8 cellular contexts compared by ENCODE assay signal in genomic region chr1:35192853-35193664, GRCh38. TPM values are rescaled to one million over a fixed set of nuclear protein-coding genes. Genes with fewer than 3 reads are reported as not detected.
DNase-seq lines count a peak whose midpoint lies in the region; ATAC-seq and TF ChIP-seq lines count a peak whose summit lies in the region.

TSS of gene SFPQ (minus strand) at chr1:35193145. CDS start at chr1:35193049, 96 bp downstream.

- peak within 1 kb of the TSS; percentile 99 for H3K4me3 Mint-ChIP-seq in HFFc6
- H3K4me3 Mint-ChIP-seq in activated naive CD4-positive, alpha-beta T cell treated with anti-CD3 and anti-CD28 coated beads, Interleukin-2, amount 10 ng/mL, durations not matched to agents 7 days and 5 days: peak within 1 kb of the TSS; percentile 95

- no peak for TF ChIP-seq CTCF in HFFc6 (IDR thresholded peaks at IDR 0.05)
- TF ChIP-seq CTCF in NB4 (IDR thresholded peaks at IDR 0.05; ENCODE audit: low read depth, low read length): no peak
- no peak for TF ChIP-seq CTCF in gastroesophageal sphincter (IDR thresholded peaks at IDR 0.05)
- TF ChIP-seq CTCF in neutrophil (IDR thresholded peaks at IDR 0.05): no peak

- peaks cover 56% of the 10 kb centered on the region for H3K4me1 Mint-ChIP-seq in HFFc6 (ENCODE audit: low read depth)
- H3K4me1 Mint-ChIP-seq in activated naive CD4-positive, alpha-beta T cell treated with anti-CD3 and anti-CD28 coated beads, Interleukin-2, amount 10 ng/mL, durations not matched to agents 7 days and 5 days: peaks cover 47% of the 10 kb centered on the region

- CTCF ChIA-PET in activated naive CD4-positive, alpha-beta T cell treated with anti-CD3 and anti-CD28 coated beads, Interleukin-2, amount 10 ng/mL, durations not matched to agents 7 days and 5 days (lab: Charles Lee): interaction anchor here (1.6 kb wide), 1 partner anchor 9 kb away, joined by 8 read pairs; no protein-coding TSS in a partner anchor

- no peak for TF ChIP-seq EP300 in gastroesophageal sphincter (IDR thresholded peaks at IDR 0.05)

- H3K27me3 Mint-ChIP-seq in HFFc6 (ENCODE audit: insufficient read depth): peaks cover 15% of the 10 kb centered on the region
- no peaks in the 10 kb centered on the region for H3K27me3 Mint-ChIP-seq in activated naive CD4-positive, alpha-beta T cell treated with anti-CD3 and anti-CD28 coated beads, Interleukin-2, amount 10 ng/mL, durations not matched to agents 7 days and 5 days

- DNase-seq in GM04504 (ENCODE audit: low read depth): peak; percentile 98
- peak; percentile 99 for DNase-seq in HFFc6
- peak; percentile 99 for DNase-seq in NB4 (ENCODE audit: low read depth)
- DNase-seq in SK-N-MC (ENCODE audit: low read depth, low spot score): peak; percentile 100
- peak; percentile 97 for DNase-seq in activated naive CD4-positive, alpha-beta T cell treated with anti-CD3 and anti-CD28 coated beads, Interleukin-2, amount 10 ng/mL, durations not matched to agents 7 days and 5 days
- peak; percentile 76 to 99 (median 94) for DNase-seq in substantia nigra (lab: John Stamatoyannopoulos, UW)

- H3K27me3 ChIP-seq in gastroesophageal sphincter (no peaks in the 10 kb centered on the region), neutrophil (no peaks in the 10 kb centered on the region)

- H3K9ac ChIP-seq in SK-N-MC (ENCODE audit: insufficient read length): peak within 1 kb of the TSS; percentile 100

- H3K27ac ChIP-seq in SK-N-MC: peak within 1 kb of the TSS; percentile 97
- H3K27ac ChIP-seq in gastroesophageal sphincter: peak within 1 kb of the TSS; percentile 97 to 100 (median 100)
- H3K27ac ChIP-seq in neutrophil: peak within 1 kb of the TSS; percentile 96
- H3K27ac ChIP-seq in substantia nigra (ENCODE audit: low read depth, low read length, poor library complexity, severe bottlenecking): peak within 1 kb of the TSS; percentile 95

- H3K36me3 Mint-ChIP-seq in HFFc6 (ENCODE audit: low read depth): peaks cover 39% of the 10 kb centered on the region
- H3K36me3 Mint-ChIP-seq in activated naive CD4-positive, alpha-beta T cell treated with anti-CD3 and anti-CD28 coated beads, Interleukin-2, amount 10 ng/mL, durations not matched to agents 7 days and 5 days: peaks cover 43% of the 10 kb centered on the region

- H3K9me3 Mint-ChIP-seq in HFFc6: no peaks in the 10 kb centered on the region; the same call in 1 of the 2 replicates
- H3K9me3 Mint-ChIP-seq in activated naive CD4-positive, alpha-beta T cell treated with anti-CD3 and anti-CD28 coated beads, Interleukin-2, amount 10 ng/mL, durations not matched to agents 7 days and 5 days: no peaks in the 10 kb centered on the region

- H3K27ac Mint-ChIP-seq in HFFc6: peak within 1 kb of the TSS; percentile 97
- H3K27ac Mint-ChIP-seq in activated naive CD4-positive, alpha-beta T cell treated with anti-CD3 and anti-CD28 coated beads, Interleukin-2, amount 10 ng/mL, durations not matched to agents 7 days and 5 days: peak within 1 kb of the TSS; percentile 99

- H3K9me3 ChIP-seq in SK-N-MC (ENCODE audit: low read depth, low read length) (no peaks in the 10 kb centered on the region), gastroesophageal sphincter (no peaks in the 10 kb centered on the region), neutrophil (no peaks in the 10 kb centered on the region)

- H3K36me3 ChIP-seq in SK-N-MC (ENCODE audit: insufficient read depth, low read length) (peaks cover 38% of the 10 kb centered on the region), gastroesophageal sphincter (peaks cover 0 to 34% of the 10 kb centered on the region in 2 donors), neutrophil (peaks cover 28% of the 10 kb centered on the region)

- H3K4me1 ChIP-seq in gastroesophageal sphincter: peaks cover 0 to 42% (median 28%) of the 10 kb centered on the region in 3 donors
- H3K4me1 ChIP-seq in neutrophil (ENCODE audit: control insufficient read depth in 1 of 2, insufficient read depth in 1 of 2, low read depth in 1 of 2, low read length in 1 of 2): peaks cover 23 to 29% of the 10 kb centered on the region in 2 experiments

- TF ChIP-seq POLR2A in NB4 (IDR thresholded peaks at IDR 0.05; ENCODE audit: extremely low read depth, insufficient read length): peak; percentile 98
- peak; percentile 92 to 97 for TF ChIP-seq POLR2A in gastroesophageal sphincter (IDR thresholded peaks at IDR 0.05)

- H3K4me3 ChIP-seq in NB4 (ENCODE audit: low read depth, low read length) (peak within 1 kb of the TSS; percentile 66), SK-N-MC (peak within 1 kb of the TSS; percentile 87), gastroesophageal sphincter (peak within 1 kb of the TSS; percentile 88 to 100), neutrophil (ENCODE audit: low read depth in 1 of 2, low read length in 1 of 2) (peak within 1 kb of the TSS; percentile 89 to 96)

- ATAC-seq in gastroesophageal sphincter: peak; percentile 97

- WGBS in gastroesophageal sphincter (ENCODE audit: low coverage in 1 of 2), 2 donors: 2 to 4% methylated on average over 7 to 9 of the region's 50 CpGs

RNA-seq across cellular contexts. Expression of gene SFPQ, which starts in this region (rescaled TPM):
- total RNA-seq in HFFc6 (2021; fragmentation: NEBNext Ultra II Directional; extraction: Animal tissue kit (Norgen Biotek cat#: 25700)): 100 to 1,000 TPM; 144 to 254 (median 222) TPM
- total RNA-seq in gastroesophageal sphincter: 100 to 1,000 TPM in 2 of 4 donors, 10 to 100 TPM in 2; 86.4 to 239 (median 146) TPM

Comparison
In these comparisons a context has a peak if more than half of its experiments do, and no peak if none do; other contexts are left out.
1. Peak in every context shown above with its lines: DNase-seq, ATAC-seq, H3K4me3 ChIP-seq and H3K27ac ChIP-seq.